In genomic region chr1:40948741-40949528, GRCh38 we compare ENCODE assay signal across 8 cellular contexts. TPM values are rescaled to one million over a fixed set of nuclear protein-coding genes. Genes with fewer than 3 reads are reported as not detected.
DNase-seq lines count a peak whose midpoint lies in the region; ATAC-seq and TF ChIP-seq lines count a peak whose summit lies in the region.

No MANE protein-coding gene starts in this region.

- H3K4me1 ChIP-seq in cardiac muscle cell (ENCODE audit: low read depth), result no peaks in the 10 kb centered on the region

- no peaks in the 10 kb centered on the region for H3K36me3 ChIP-seq in cardiac muscle cell

- ATAC-seq in Right ventricle myocardium inferior, result no peak
- ATAC-seq in HG03571 (IDR thresholded peaks at IDR 0.05; ENCODE audit: unreplicated experiment), result no peak

- H3K27ac ChIP-seq in cardiac muscle cell, result no peak overlapping the region
- H3K27ac ChIP-seq in coronary artery, result peak overlapping the region; percentile 45 to 78

- intact Hi-C loops in Right ventricle myocardium inferior (cut with DNase I), result no loop called here

- no peaks in the 10 kb centered on the region for H3K9me3 ChIP-seq in cardiac muscle cell (ENCODE audit: low read depth)

- peak; percentile 81 for TF ChIP-seq CTCF in cardiac muscle cell (IDR thresholded peaks at IDR 0.05; ENCODE audit: low read depth, low read length)
- peak; percentile 86 for TF ChIP-seq CTCF in coronary artery (IDR thresholded peaks at IDR 0.05)

- DNase-seq in cardiac muscle cell (ENCODE audit: low read depth in 1 of 2, low spot score in 1 of 2), result peak; percentile 66 to 73
- no peak for DNase-seq in Right ventricle myocardium inferior (ENCODE audit: missing footprints)
- DNase-seq in NCI-H226, result peak; percentile 56
- peak; percentile 23 for DNase-seq in activated CD4-positive, alpha-beta T cell treated with anti-CD3 and anti-CD28 coated beads for 1 hour
- DNase-seq in coronary artery (ENCODE audit: low spot score), result peak; percentile 77
- peak; percentile 78 to 81 for DNase-seq in lung microvascular endothelial cell (ENCODE audit: low read depth in 2 of 2)
- DNase-seq in stimulated activated CD8-positive, alpha-beta memory T cell treated with anti-CD3 and anti-CD28 coated beads, Interleukin-4, amount 100 ng/mL, for 48 hours, result peak; percentile 83

- H3K27me3 ChIP-seq in cardiac muscle cell, result no peaks in the 10 kb centered on the region

- H3K4me3 ChIP-seq in cardiac muscle cell (no peak overlapping the region), coronary artery (no peak overlapping the region)

RNA-seq across cellular contexts. Expression of gene CTPS1, which starts 30.6 kb away (rescaled TPM):
- total RNA-seq in cardiac muscle cell (18.7 and 25.2 TPM in 2 replicates), Right ventricle myocardium inferior (7.2 TPM), lung microvascular endothelial cell (13.5 and 16.5 TPM in 2 replicates)
- polyA plus RNA-seq in cardiac muscle cell, result 26.0 and 38.0 TPM in 2 replicates
